8 cellular contexts compared by ENCODE assay signal in the genomic region with DNA sequence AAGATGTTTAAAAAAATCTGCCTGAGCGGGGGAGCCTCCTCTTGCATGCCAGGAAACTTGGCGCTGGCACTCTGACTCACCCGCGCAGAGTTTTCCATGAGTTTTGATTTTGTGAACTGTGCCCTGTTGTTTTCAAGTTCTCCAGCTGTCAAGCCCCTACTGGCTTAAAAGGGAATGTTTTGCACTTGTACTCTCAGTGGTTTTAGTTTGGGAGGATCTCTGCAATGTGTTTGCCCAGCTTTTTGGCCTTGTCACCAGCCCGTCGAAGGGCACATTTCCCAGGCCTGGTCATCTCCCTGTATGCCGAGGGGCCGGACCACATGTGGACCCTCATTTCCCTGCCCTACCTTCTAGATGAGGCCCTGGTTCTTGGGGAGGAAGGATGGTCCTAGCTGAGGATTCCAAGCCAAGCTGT. TPM values are rescaled to one million over a fixed set of nuclear protein-coding genes. Genes with fewer than 3 reads are reported as not detected.
DNase-seq lines count a peak whose midpoint lies in the region; ATAC-seq and TF ChIP-seq lines count a peak whose summit lies in the region.

No MANE protein-coding gene starts in this region.

- H3K9me2 ChIP-seq in Loucy (replicated peaks; ENCODE audit: low read depth, low read length) = no peaks in the 10 kb centered on the region

- no peaks in the 10 kb centered on the region for H3K9me3 ChIP-seq in Loucy (ENCODE audit: insufficient read depth, low read depth, low read length)

- no peak overlapping the region for H3K9ac ChIP-seq in Loucy (ENCODE audit: low read depth, low read length, poor library complexity, severe bottlenecking)

- H3K36me3 ChIP-seq in Loucy (ENCODE audit: insufficient read depth, low read length) = no peaks in the 10 kb centered on the region

- CTCF ChIA-PET in AG04449 (lab: Yijun Ruan, JAX) = interaction anchor here (0.8 to 4.6 kb wide), 7 partner anchors 11 to 203 kb away, joined by 3 to 37 read pairs (median 5); partner anchors contain the start of genes MRGPRD and MRGPRF

- H3K27ac ChIP-seq in cingulate gyrus (ENCODE audit: low read depth, low read length) = peak overlapping the region; percentile 65

- no peak for ATAC-seq in GM19397 (IDR thresholded peaks at IDR 0.05; ENCODE audit: unreplicated experiment)
- ATAC-seq in HG03432 (IDR thresholded peaks at IDR 0.05; ENCODE audit: unreplicated experiment) = no peak
- no peak for ATAC-seq in HG02852 (IDR thresholded peaks at IDR 0.05; ENCODE audit: unreplicated experiment)

- POLR2A ChIA-PET in AG04449 (lab: Yijun Ruan, JAX) = interaction anchor here (2.2 kb wide), 1 partner anchor 10 kb away, joined by 10 read pairs; no protein-coding TSS in a partner anchor

- H3K4me3 ChIP-seq in AG04449 (ENCODE audit: low read depth, low read length) = no peak overlapping the region
- H3K4me3 ChIP-seq in Loucy (ENCODE audit: low read length, poor library complexity, severe bottlenecking) = no peak overlapping the region

- H3F3A ChIP-seq in Loucy (ENCODE audit: low read depth) = no peaks in the 10 kb centered on the region

- no peak overlapping the region for H2AFZ ChIP-seq in Loucy (ENCODE audit: low read length)

- no peaks in the 10 kb centered on the region for H3K79me2 ChIP-seq in Loucy (ENCODE audit: insufficient read depth, low read length)

- DNase-seq in AG04449 (ENCODE audit: low read depth, low spot score) (peak; percentile 38), lung microvascular endothelial cell (ENCODE audit: low read depth in 2 of 2) (peak; percentile 72 to 97)
- DNase-seq in activated CD8-positive, alpha-beta memory T cell treated with anti-CD3 and anti-CD28 coated beads for 24 hours = no peak

- H4K20me1 ChIP-seq in Loucy (ENCODE audit: insufficient read depth, low read length, poor library complexity, severe bottlenecking) = no peaks in the 10 kb centered on the region

- no peaks in the 10 kb centered on the region for H3K4me1 ChIP-seq in Loucy (ENCODE audit: insufficient read depth, low read length, poor library complexity, severe bottlenecking)

- H3K4me2 ChIP-seq in Loucy (ENCODE audit: low read depth, low read length, poor library complexity, severe bottlenecking) = no peak overlapping the region

- H3K27me3 ChIP-seq in Loucy (ENCODE audit: insufficient read depth, low read length, poor library complexity, severe bottlenecking) = no peaks in the 10 kb centered on the region

- TF ChIP-seq CTCF in AG04449 (IDR thresholded peaks at IDR 0.05; ENCODE audit: insufficient read depth, low read length, missing control alignments) = peak; percentile 59
- 0 out of 2 replicates have a peak, but pooled peaks have one; percentile 30 for TF ChIP-seq CTCF in Loucy (conservative IDR thresholded peaks at IDR 0.05; ENCODE audit: low read length)

RNA-seq across cellular contexts. Expression of gene MRGPRF, which starts 12.2 kb away (rescaled TPM):
- under 0.01 TPM in 2 replicates for total RNA-seq in lung microvascular endothelial cell

RNA-seq across cellular contexts. Expression of gene MRGPRD, which starts 20.1 kb away (rescaled TPM):
- not detected in 2 replicates for total RNA-seq in lung microvascular endothelial cell

RNA-seq across cellular contexts. Expression of gene TPCN2, which starts 47.9 kb away (rescaled TPM):
- total RNA-seq in lung microvascular endothelial cell = 6.2 and 7.4 TPM in 2 replicates
